Comparison of ENCODE assay signal across 20 cellular contexts in genomic region chr1:233503351-233503950, GRCh38.
"Had no signal": no experiment of that assay in that cellular context is flagged by ENCODE, and none has a peak within 500 bp of the region (broad histone marks: within the 10 kb centered on the region; RNA-seq: fewer than 3 reads in every experiment).

No MANE protein-coding gene starts in this region.

- DNase-seq: activated CD4-positive, alpha-beta memory T cell treated with anti-CD3 and anti-CD28 coated beads for 36 hours; activated CD4-positive, alpha-beta T cell treated with anti-CD3 and anti-CD28 coated beads for 36 hours; activated CD4-positive, alpha-beta T cell treated with anti-CD3 and anti-CD28 coated beads, Interleukin-2, amount 10 ng/mL, durations not matched to agents 24 days and 14 days; activated CD4-positive, CD25-positive, alpha-beta regulatory T cell; activated CD4-positive, CD25-positive, alpha-beta regulatory T cell treated with anti-CD3 and anti-CD28 coated beads, Interleukin-2, amount 50 U/mL, for 72 hours; activated CD8-positive, alpha-beta memory T cell treated with anti-CD3 and anti-CD28 coated beads, Interleukin-2, amount 10 ng/mL, durations not matched to agents 7 days and 5 days; activated CD8-positive, alpha-beta memory T cell treated with anti-CD3 and anti-CD28 coated beads, Interleukin-2, amount 50 U/mL, for 4 hours; activated CD8-positive, alpha-beta T cell treated with anti-CD3 and anti-CD28 coated beads, Interleukin-2, amount 10 ng/mL, durations not matched to agents 7 days and 5 days; activated effector memory CD4-positive, alpha-beta T cell treated with anti-CD3 and anti-CD28 coated beads, Interleukin-2, amount 50 U/mL, for 16 hours; activated naive CD4-positive, alpha-beta T cell treated with anti-CD3 and anti-CD28 coated beads for 36 hours; activated naive CD8-positive, alpha-beta T cell treated with anti-CD3 and anti-CD28 coated beads, Interleukin-2, amount 10 ng/mL, durations not matched to agents 7 days and 5 days; activated T-cell treated with anti-CD3 and anti-CD28 coated beads, Interleukin-2, amount 50 U/mL, for 1 hour; activated T-cell treated with anti-CD3 and anti-CD28 coated beads, Interleukin-2, amount 50 U/mL, for 48 hours; central memory CD4-positive, alpha-beta T cell; cortex of kidney; effector CD8-positive, alpha-beta T cell; foreskin fibroblast; head of caudate nucleus; hippocampal formation; T-helper 2 cell had no signal

- ATAC-seq: activated CD4-positive, alpha-beta T cell treated with anti-CD3 and anti-CD28 coated beads for 36 hours; activated CD8-positive, alpha-beta memory T cell treated with anti-CD3 and anti-CD28 coated beads, Interleukin-2, amount 10 ng/mL, durations not matched to agents 7 days and 5 days; activated CD8-positive, alpha-beta T cell treated with anti-CD3 and anti-CD28 coated beads, Interleukin-2, amount 10 ng/mL, durations not matched to agents 7 days and 5 days had no signal
